In genomic region chr2:37800176-37800835, GRCh38 we compare ENCODE assay signal across 3 cellular contexts.
TF ChIP-seq lines count a peak whose summit lies in the region.

No MANE protein-coding gene starts in this region.

TF ChIP-seq in A549, 52 proteins besides CTCF, POLR2A, EP300 and RAD21:
- no peak for TF ChIP-seq MAFK (IDR thresholded peaks at IDR 0.05; ENCODE audit: partially characterized antibody)
- no peak for TF ChIP-seq KDM1A (IDR thresholded peaks at IDR 0.05; ENCODE audit: low read depth)
- TF ChIP-seq MYC (IDR thresholded peaks at IDR 0.05; ENCODE audit: borderline replicate concordance, low read length) = no peak
- TF ChIP-seq PHF8 (IDR thresholded peaks at IDR 0.05; ENCODE audit: borderline replicate concordance, low read depth) = no peak

TF ChIP-seq in IMR-90, 13 proteins besides CTCF, POLR2A, EP300 and RAD21:
- no peak for TF ChIP-seq MXI1 (IDR thresholded peaks at IDR 0.05; ENCODE audit: borderline replicate concordance, low read depth, low read length)
- TF ChIP-seq MAFK (IDR thresholded peaks at IDR 0.05; ENCODE audit: low read depth, low read length) = no peak
- TF ChIP-seq CEBPB (IDR thresholded peaks at IDR 0.05; ENCODE audit: low read depth, low read length) = no peak
- TF ChIP-seq ELK1 (IDR thresholded peaks at IDR 0.05; ENCODE audit: borderline replicate concordance, low read depth, low read length) = no peak
- TF ChIP-seq MAZ (IDR thresholded peaks at IDR 0.05; ENCODE audit: borderline replicate concordance, low read depth, low read length) = no peak
- TF ChIP-seq USF2 (IDR thresholded peaks at IDR 0.05; ENCODE audit: low read depth, low read length) = no peak
- no peak for TF ChIP-seq RCOR1 (IDR thresholded peaks at IDR 0.05; ENCODE audit: insufficient replicate concordance, low read length)
- TF ChIP-seq CHD1 (IDR thresholded peaks at IDR 0.05; ENCODE audit: low read depth, low read length) = no peak
- no peak for TF ChIP-seq RFX5 (IDR thresholded peaks at IDR 0.05; ENCODE audit: low read depth, low read length)

TF ChIP-seq in SK-N-SH treated with all-trans-retinoic acid at 6 μM for 48 hours, 23 proteins besides CTCF, POLR2A, EP300 and RAD21:
- TF ChIP-seq ARNTL (CRISPR knock-in tag; IDR thresholded peaks at IDR 0.05; ENCODE audit: borderline replicate concordance, low read depth) = no peak
- no peak for TF ChIP-seq ZNF70 (CRISPR knock-in tag; IDR thresholded peaks at IDR 0.05)
- no peak for TF ChIP-seq ISL1 (CRISPR knock-in tag; IDR thresholded peaks at IDR 0.05)
- no peak for TF ChIP-seq ZC3H10 (CRISPR knock-in tag; IDR thresholded peaks at IDR 0.05)
- TF ChIP-seq OSR1 (CRISPR knock-in tag; IDR thresholded peaks at IDR 0.05) = no peak
- TF ChIP-seq CSRNP3 (CRISPR knock-in tag; IDR thresholded peaks at IDR 0.05) = no peak
- TF ChIP-seq PPARA (CRISPR knock-in tag; IDR thresholded peaks at IDR 0.05; ENCODE audit: borderline replicate concordance) = no peak
- TF ChIP-seq PATZ1 (CRISPR knock-in tag; IDR thresholded peaks at IDR 0.05; ENCODE audit: borderline replicate concordance) = no peak
- no peak for TF ChIP-seq BACH2 (CRISPR knock-in tag; IDR thresholded peaks at IDR 0.05; ENCODE audit: borderline replicate concordance)
- TF ChIP-seq ZNF565 (CRISPR knock-in tag; conservative IDR thresholded peaks at IDR 0.05; ENCODE audit: low read depth) = no peak
- TF ChIP-seq TCF4 (CRISPR knock-in tag; IDR thresholded peaks at IDR 0.05; ENCODE audit: borderline replicate concordance) = no peak
- TF ChIP-seq POU6F1 (CRISPR knock-in tag; IDR thresholded peaks at IDR 0.05; ENCODE audit: borderline replicate concordance, low read depth) = no peak
- TF ChIP-seq ESRRG (CRISPR knock-in tag; IDR thresholded peaks at IDR 0.05) = no peak
